ENCODE assay signal across 2 cellular contexts in genomic region chr2:86453838-86454237, GRCh38.
TF ChIP-seq lines count a peak whose summit lies in the region.

No MANE protein-coding gene starts in this region.

TF ChIP-seq in HepG2, 621 proteins besides CTCF, POLR2A, EP300 and RAD21 (continued from another document):
- TF ChIP-seq USF2 (IDR thresholded peaks at IDR 0.05; ENCODE audit: low read depth, low read length) (no peak), USF2 (CRISPR knock-in tag; IDR thresholded peaks at IDR 0.05; ENCODE audit: borderline replicate concordance) (no peak)

TF ChIP-seq in HEK293T, 16 proteins besides CTCF, POLR2A, EP300 and RAD21 (continued from another document):
- no peak for TF ChIP-seq PKNOX1 (IDR thresholded peaks at IDR 0.05)
